In the genomic region with DNA sequence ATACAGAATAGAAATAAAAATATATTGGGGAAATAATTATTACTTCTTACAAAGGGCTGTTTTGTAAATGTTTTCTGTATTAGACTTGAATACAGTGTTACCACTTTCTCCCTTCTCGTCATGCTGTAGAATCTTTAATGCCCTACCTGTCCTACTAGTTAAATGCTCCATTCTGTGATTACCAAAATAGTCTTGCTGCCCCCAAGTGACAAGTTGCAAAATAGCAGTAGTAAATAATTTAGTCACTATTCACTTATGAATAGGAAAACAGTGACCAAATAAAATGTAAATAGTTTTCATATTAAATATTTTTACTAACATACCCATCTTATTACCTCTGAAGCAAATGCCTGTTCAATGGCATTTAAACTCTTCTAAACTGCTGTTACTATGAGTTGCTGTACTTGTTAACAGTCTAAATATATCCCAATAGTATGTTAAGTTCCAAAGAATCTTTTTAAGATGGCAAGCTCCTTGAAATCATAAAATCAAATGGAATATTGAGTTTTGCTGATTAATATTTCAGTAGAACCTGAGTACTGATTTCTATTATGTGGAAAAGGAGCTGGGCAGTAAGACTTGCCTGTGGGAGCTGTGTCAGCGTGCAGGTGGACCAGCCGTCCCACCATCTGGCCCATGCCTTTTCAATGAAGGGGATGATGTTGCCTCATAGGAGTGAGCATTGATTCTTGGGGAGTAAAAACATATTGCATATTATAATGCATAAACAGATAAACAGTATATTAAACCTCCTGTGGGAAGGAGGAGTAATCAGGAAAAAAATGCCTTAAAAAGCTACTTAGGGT, we compare ENCODE assay signal across 9 cellular contexts. TPM values are rescaled to one million over a fixed set of nuclear protein-coding genes. Genes with fewer than 3 reads are reported as not detected.
A peak's percentile ranks its signal among the peaks of the same experiment; 100 is the strongest.
DNase-seq lines count a peak whose midpoint lies in the region; ATAC-seq and TF ChIP-seq lines count a peak whose summit lies in the region.
"Had no signal": no experiment of that assay in that cellular context is flagged by ENCODE, and none has a peak within 500 bp of the region (broad histone marks: within the 10 kb centered on the region; RNA-seq: fewer than 3 reads in every experiment).

No MANE protein-coding gene starts in this region.

- H2AFZ ChIP-seq in GM23338: no peak overlapping the region

- no peaks in the 10 kb centered on the region for H3K27me3 ChIP-seq in GM23338 (ENCODE audit: insufficient read depth)

- peaks cover 40% of the 10 kb centered on the region for H3K36me3 Mint-ChIP-seq in GM23338 (ENCODE audit: low read depth)
- peaks cover 33% of the 10 kb centered on the region for H3K36me3 Mint-ChIP-seq in WTC11
- H3K36me3 Mint-ChIP-seq in activated naive CD8-positive, alpha-beta T cell treated with anti-CD3 and anti-CD28 coated beads, Interleukin-2, amount 50 U/mL, for 24 hours (ENCODE audit: low read depth): peaks cover 14% of the 10 kb centered on the region

- no peaks in the 10 kb centered on the region for H3F3A ChIP-seq in GM23338 (replicated peaks; ENCODE audit: low read depth)

- H4K20me1 ChIP-seq in GM23338 (replicated peaks; ENCODE audit: insufficient read depth): no peaks in the 10 kb centered on the region; the same call in 1 of the 2 replicates

- H3K4me3 Mint-ChIP-seq in GM23338: no peak overlapping the region
- no peak overlapping the region for H3K4me3 Mint-ChIP-seq in WTC11
- H3K4me3 Mint-ChIP-seq in activated naive CD8-positive, alpha-beta T cell treated with anti-CD3 and anti-CD28 coated beads, Interleukin-2, amount 50 U/mL, for 24 hours: no peak overlapping the region
- H3K4me3 Mint-ChIP-seq: naive thymus-derived CD4-positive, alpha-beta T cell had no signal

- H3K27me3 Mint-ChIP-seq in GM23338 (ENCODE audit: insufficient read depth, low read depth, poor library complexity) (peaks cover 1% of the 10 kb centered on the region), WTC11 (ENCODE audit: low read depth) (no peaks in the 10 kb centered on the region)
- no peaks in the 10 kb centered on the region for H3K27me3 Mint-ChIP-seq in activated naive CD8-positive, alpha-beta T cell treated with anti-CD3 and anti-CD28 coated beads, Interleukin-2, amount 50 U/mL, for 24 hours
- H3K27me3 Mint-ChIP-seq: naive thymus-derived CD4-positive, alpha-beta T cell had no signal

- POLR2A ChIA-PET in WTC11 (lab: Charles Lee): no interaction called here

- CTCF ChIA-PET in WTC11 (lab: Charles Lee): interaction anchor here (0.5 to 0.8 kb wide), 4 partner anchors 11 to 78 kb away, joined by 3 to 4 read pairs (median 3); no protein-coding TSS in a partner anchor

- no peaks in the 10 kb centered on the region for H3K79me2 ChIP-seq in GM23338 (replicated peaks; ENCODE audit: insufficient read depth)

- H3K4me1 ChIP-seq in GM23338 (ENCODE audit: insufficient read depth): no peaks in the 10 kb centered on the region

- no peak overlapping the region for H3K4me2 ChIP-seq in GM23338

- no peak overlapping the region for H3K27ac ChIP-seq in GM23338 (ENCODE audit: low read depth)

- H3K9me2 ChIP-seq in GM23338 (ENCODE audit: insufficient read depth): no peaks in the 10 kb centered on the region

- ATAC-seq in GM23338 (peak; percentile 60), WTC11 (no peak; the same call in 1 of the 2 replicates), GM18868 (IDR thresholded peaks at IDR 0.05; ENCODE audit: unreplicated experiment) (no peak)
- no peak for ATAC-seq in activated naive CD8-positive, alpha-beta T cell treated with anti-CD3 and anti-CD28 coated beads, Interleukin-2, amount 50 U/mL, for 24 hours
- ATAC-seq: naive thymus-derived CD4-positive, alpha-beta T cell had no signal

- H3K4me3 ChIP-seq in GM23338: no peak overlapping the region

- H3K27ac Mint-ChIP-seq in GM23338 (no peak overlapping the region; the same call in 1 of the 2 replicates), WTC11 (no peak overlapping the region)
- no peak overlapping the region for H3K27ac Mint-ChIP-seq in activated naive CD8-positive, alpha-beta T cell treated with anti-CD3 and anti-CD28 coated beads, Interleukin-2, amount 50 U/mL, for 24 hours
- H3K27ac Mint-ChIP-seq: naive thymus-derived CD4-positive, alpha-beta T cell had no signal

- H3K9me3 Mint-ChIP-seq in GM23338 (peaks cover 7% of the 10 kb centered on the region; the same call in 2 of the 3 replicates), WTC11 (peaks cover 15% of the 10 kb centered on the region)
- H3K9me3 Mint-ChIP-seq in activated naive CD8-positive, alpha-beta T cell treated with anti-CD3 and anti-CD28 coated beads, Interleukin-2, amount 50 U/mL, for 24 hours: no peaks in the 10 kb centered on the region

- TF ChIP-seq CTCF in GM23338 (conservative IDR thresholded peaks at IDR 0.05; ENCODE audit: low read depth in 2 of 2) (peak; percentile 71), WTC11 (IDR thresholded peaks at IDR 0.05) (no peak; the same call in 1 of the 2 replicates)

- DNase-seq in COR-L47 (lab: John Stamatoyannopoulos, UW) (peak; percentile 3), GM23338 (ENCODE audit: low spot score) (peak; percentile 70), SHP77 treated with DMSO at 0.1 percent for 48 hours (lab: John Stamatoyannopoulos, UW) (peak; percentile 8), germinal center (ENCODE audit: low spot score) (peak; percentile 19), WTC11 (ENCODE audit: low spot score) (no peak)
- DNase-seq in stimulated activated naive CD4-positive, alpha-beta T cell treated with Interleukin-2 at 50 U/mL for 16 hours (lab: John Stamatoyannopoulos, UW): no peak
- no peak for DNase-seq in activated naive CD8-positive, alpha-beta T cell treated with anti-CD3 and anti-CD28 coated beads, Interleukin-2, amount 50 U/mL, for 24 hours

- H3K4me1 Mint-ChIP-seq in GM23338: no peaks in the 10 kb centered on the region
- no peaks in the 10 kb centered on the region for H3K4me1 Mint-ChIP-seq in WTC11
- no peaks in the 10 kb centered on the region for H3K4me1 Mint-ChIP-seq in activated naive CD8-positive, alpha-beta T cell treated with anti-CD3 and anti-CD28 coated beads, Interleukin-2, amount 50 U/mL, for 24 hours

- peaks cover 19% of the 10 kb centered on the region for H3K36me3 ChIP-seq in GM23338 (ENCODE audit: insufficient read depth)

TF ChIP-seq in GM23338, 12 proteins besides CTCF, POLR2A, EP300 and RAD21 (continues in another document):
- TF ChIP-seq, protein P1, sequence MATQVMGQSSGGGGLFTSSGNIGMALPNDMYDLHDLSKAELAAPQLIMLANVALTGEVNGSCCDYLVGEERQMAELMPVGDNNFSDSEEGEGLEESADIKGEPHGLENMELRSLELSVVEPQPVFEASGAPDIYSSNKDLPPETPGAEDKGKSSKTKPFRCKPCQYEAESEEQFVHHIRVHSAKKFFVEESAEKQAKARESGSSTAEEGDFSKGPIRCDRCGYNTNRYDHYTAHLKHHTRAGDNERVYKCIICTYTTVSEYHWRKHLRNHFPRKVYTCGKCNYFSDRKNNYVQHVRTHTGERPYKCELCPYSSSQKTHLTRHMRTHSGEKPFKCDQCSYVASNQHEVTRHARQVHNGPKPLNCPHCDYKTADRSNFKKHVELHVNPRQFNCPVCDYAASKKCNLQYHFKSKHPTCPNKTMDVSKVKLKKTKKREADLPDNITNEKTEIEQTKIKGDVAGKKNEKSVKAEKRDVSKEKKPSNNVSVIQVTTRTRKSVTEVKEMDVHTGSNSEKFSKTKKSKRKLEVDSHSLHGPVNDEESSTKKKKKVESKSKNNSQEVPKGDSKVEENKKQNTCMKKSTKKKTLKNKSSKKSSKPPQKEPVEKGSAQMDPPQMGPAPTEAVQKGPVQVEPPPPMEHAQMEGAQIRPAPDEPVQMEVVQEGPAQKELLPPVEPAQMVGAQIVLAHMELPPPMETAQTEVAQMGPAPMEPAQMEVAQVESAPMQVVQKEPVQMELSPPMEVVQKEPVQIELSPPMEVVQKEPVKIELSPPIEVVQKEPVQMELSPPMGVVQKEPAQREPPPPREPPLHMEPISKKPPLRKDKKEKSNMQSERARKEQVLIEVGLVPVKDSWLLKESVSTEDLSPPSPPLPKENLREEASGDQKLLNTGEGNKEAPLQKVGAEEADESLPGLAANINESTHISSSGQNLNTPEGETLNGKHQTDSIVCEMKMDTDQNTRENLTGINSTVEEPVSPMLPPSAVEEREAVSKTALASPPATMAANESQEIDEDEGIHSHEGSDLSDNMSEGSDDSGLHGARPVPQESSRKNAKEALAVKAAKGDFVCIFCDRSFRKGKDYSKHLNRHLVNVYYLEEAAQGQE (IDR thresholded peaks at IDR 0.05; ENCODE audit: unreplicated experiment): no peak
- no peak for TF ChIP-seq POLR2AphosphoS5 (IDR thresholded peaks at IDR 0.05; ENCODE audit: low read depth)
- TF ChIP-seq JUNB (IDR thresholded peaks at IDR 0.05; ENCODE audit: unreplicated experiment): no peak
- TF ChIP-seq ZNF114 (CRISPR knock-in tag; IDR thresholded peaks at IDR 0.05): no peak

TF ChIP-seq in WTC11, 78 proteins besides CTCF, POLR2A, EP300 and RAD21 (continues in another document):
- TF ChIP-seq EMX1 (CRISPR knock-in tag; IDR thresholded peaks at IDR 0.05) (no peak), SMAD4 (CRISPR knock-in tag; IDR thresholded peaks at IDR 0.05) (no peak), CREM (CRISPR knock-in tag; IDR thresholded peaks at IDR 0.05) (no peak)
- TF ChIP-seq, protein P2, sequence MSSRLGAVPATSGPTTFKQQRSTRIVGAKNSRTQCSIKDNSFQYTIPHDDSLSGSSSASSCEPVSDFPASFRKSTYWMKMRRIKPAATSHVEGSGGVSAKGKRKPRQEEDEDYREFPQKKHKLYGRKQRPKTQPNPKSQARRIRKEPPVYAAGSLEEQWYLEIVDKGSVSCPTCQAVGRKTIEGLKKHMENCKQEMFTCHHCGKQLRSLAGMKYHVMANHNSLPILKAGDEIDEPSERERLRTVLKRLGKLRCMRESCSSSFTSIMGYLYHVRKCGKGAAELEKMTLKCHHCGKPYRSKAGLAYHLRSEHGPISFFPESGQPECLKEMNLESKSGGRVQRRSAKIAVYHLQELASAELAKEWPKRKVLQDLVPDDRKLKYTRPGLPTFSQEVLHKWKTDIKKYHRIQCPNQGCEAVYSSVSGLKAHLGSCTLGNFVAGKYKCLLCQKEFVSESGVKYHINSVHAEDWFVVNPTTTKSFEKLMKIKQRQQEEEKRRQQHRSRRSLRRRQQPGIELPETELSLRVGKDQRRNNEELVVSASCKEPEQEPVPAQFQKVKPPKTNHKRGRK (CRISPR knock-in tag; IDR thresholded peaks at IDR 0.05; ENCODE audit: borderline replicate concordance): no peak
- TF ChIP-seq, protein P3, sequence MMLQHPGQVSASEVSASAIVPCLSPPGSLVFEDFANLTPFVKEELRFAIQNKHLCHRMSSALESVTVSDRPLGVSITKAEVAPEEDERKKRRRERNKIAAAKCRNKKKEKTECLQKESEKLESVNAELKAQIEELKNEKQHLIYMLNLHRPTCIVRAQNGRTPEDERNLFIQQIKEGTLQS (CRISPR knock-in tag; conservative IDR thresholded peaks at IDR 0.05): no peak
- TF ChIP-seq, protein P4, sequence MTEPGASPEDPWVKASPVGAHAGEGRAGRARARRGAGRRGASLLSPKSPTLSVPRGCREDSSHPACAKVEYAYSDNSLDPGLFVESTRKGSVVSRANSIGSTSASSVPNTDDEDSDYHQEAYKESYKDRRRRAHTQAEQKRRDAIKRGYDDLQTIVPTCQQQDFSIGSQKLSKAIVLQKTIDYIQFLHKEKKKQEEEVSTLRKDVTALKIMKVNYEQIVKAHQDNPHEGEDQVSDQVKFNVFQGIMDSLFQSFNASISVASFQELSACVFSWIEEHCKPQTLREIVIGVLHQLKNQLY (CRISPR knock-in tag; IDR thresholded peaks at IDR 0.05): no peak

RNA-seq across cellular contexts. Expression of a gene that starts 18.1 kb away (rescaled TPM):
- not detected in 2 replicates for total RNA-seq in GM23338 (2014; rRNA removed; shearing (Covaris generic))
- not detected in 2 replicates for polyA plus RNA-seq in GM23338 (2016; fragmentation: Nextera tagmentation; extraction: Ambion mirVana)
- total RNA-seq in WTC11 (2021): not detected in 3 replicates
- polyA plus RNA-seq: naive thymus-derived CD4-positive, alpha-beta T cell had no signal

Comparison
In these comparisons a context has a peak if more than half of its experiments do, and no peak if none do; other contexts are left out.
1. DNase-seq: peak in COR-L47 (single experiment), GM23338 (single experiment), SHP77 treated with DMSO at 0.1 percent for 48 hours (single experiment) and germinal center (single experiment); none in stimulated activated naive CD4-positive, alpha-beta T cell treated with Interleukin-2 at 50 U/mL for 16 hours (single experiment), WTC11 (single experiment) and activated naive CD8-positive, alpha-beta T cell treated with anti-CD3 and anti-CD28 coated beads, Interleukin-2, amount 50 U/mL, for 24 hours (single experiment).